Comparison of ENCODE assay signal across 8 cellular contexts in genomic region chr9:127611796-127612790, GRCh38. TPM values are rescaled to one million over a fixed set of nuclear protein-coding genes. Genes with fewer than 3 reads are reported as not detected.
DNase-seq lines count a peak whose midpoint lies in the region; ATAC-seq and TF ChIP-seq lines count a peak whose summit lies in the region.

Gene STXBP1, plus strand, starts transcription at chr9:127612277. Its CDS starts 127 bp downstream, at chr9:127612404.

- H3K4me3 ChIP-seq in LNCaP clone FGC (ENCODE audit: low read depth, low read length) (peak within 1 kb of the TSS; percentile 58), foreskin fibroblast (ENCODE audit: low read depth in 1 of 2, low read length in 2 of 2) (peak within 1 kb of the TSS; percentile 87 to 89), neural progenitor cell (peak within 1 kb of the TSS; percentile 74), stomach smooth muscle (ENCODE audit: low read length in 2 of 2) (peak within 1 kb of the TSS; percentile 82 to 86)

- peak within 1 kb of the TSS; percentile 27 for H3K9ac ChIP-seq in neural progenitor cell
- H3K9ac ChIP-seq in stomach smooth muscle (ENCODE audit: low read length in 2 of 2) = peak within 1 kb of the TSS; percentile 71 to 72

- no peak within 1 kb of the TSS for H3K27ac ChIP-seq in neural progenitor cell
- peak within 1 kb of the TSS; percentile 58 for H3K27ac ChIP-seq in stomach smooth muscle (ENCODE audit: low read length)

- peaks cover 20% of the 10 kb centered on the region for H3K27me3 Mint-ChIP-seq in neural progenitor cell (ENCODE audit: insufficient read depth, low read depth)

- H3K27ac Mint-ChIP-seq in neural progenitor cell = no peak within 1 kb of the TSS

- no peaks in the 10 kb centered on the region for H3K9me3 ChIP-seq in neural progenitor cell (ENCODE audit: low read depth)
- no peaks in the 10 kb centered on the region for H3K9me3 ChIP-seq in stomach smooth muscle (ENCODE audit: control insufficient read depth in 2 of 2, low read length in 2 of 2)

- H3K79me2 ChIP-seq in neural progenitor cell (ENCODE audit: low read depth) = peaks cover 37% of the 10 kb centered on the region

- no peaks in the 10 kb centered on the region for H3K36me3 ChIP-seq in neural progenitor cell
- no peaks in the 10 kb centered on the region for H3K36me3 ChIP-seq in stomach smooth muscle (ENCODE audit: control insufficient read depth in 2 of 2, insufficient read depth in 2 of 2, low read length in 2 of 2)

- peak within 1 kb of the TSS; percentile 98 for H3K4me3 Mint-ChIP-seq in neural progenitor cell

- peaks cover 28% of the 10 kb centered on the region for H4K20me1 ChIP-seq in neural progenitor cell (ENCODE audit: low read depth)

- H3K27me3 ChIP-seq in neural progenitor cell (peaks cover 47% of the 10 kb centered on the region), stomach smooth muscle (ENCODE audit: control insufficient read depth in 1 of 2, insufficient read depth in 2 of 2, low read length in 2 of 2) (peaks cover 2 to 3% of the 10 kb centered on the region in 2 donors)

- H3F3A ChIP-seq in neural progenitor cell (ENCODE audit: low read depth) = peaks cover 34% of the 10 kb centered on the region

- no peaks in the 10 kb centered on the region for H3K9me3 Mint-ChIP-seq in neural progenitor cell

- peaks cover 27% of the 10 kb centered on the region for H3K4me1 Mint-ChIP-seq in neural progenitor cell

- DNase-seq in DMS53 treated with DMSO at 0.1 percent for 48 hours (lab: John Stamatoyannopoulos, UW; ENCODE audit: unreplicated experiment) = peak; percentile 73
- no peak for DNase-seq in LNCaP clone FGC (ENCODE audit: low read depth)
- peak; percentile 40 for DNase-seq in SHP77 treated with DMSO at 0.1 percent for 48 hours (lab: John Stamatoyannopoulos, UW)
- DNase-seq in activated gamma-delta T cell (lab: John Stamatoyannopoulos, UW) = peak; percentile 81
- DNase-seq in foreskin fibroblast = peak; percentile 78 to 95
- DNase-seq in neural progenitor cell (ENCODE audit: low spot score) = peak; percentile 95

- H3K4me1 ChIP-seq in neural progenitor cell (peaks cover 22% of the 10 kb centered on the region), stomach smooth muscle (ENCODE audit: control insufficient read depth, insufficient read depth, low read length) (peaks cover 19% of the 10 kb centered on the region)

- peak within 1 kb of the TSS; percentile 84 for H2AFZ ChIP-seq in neural progenitor cell (replicated peaks)

- TF ChIP-seq CTCF in LNCaP clone FGC (IDR thresholded peaks at IDR 0.05; ENCODE audit: control insufficient read depth, extremely low read depth, insufficient read depth) = 0 out of 2 replicates have a peak, but pooled peaks have one; percentile 10
- no peak for TF ChIP-seq CTCF in foreskin fibroblast (IDR thresholded peaks at IDR 0.05; ENCODE audit: low read depth, low read length)
- peak; percentile 21 for TF ChIP-seq CTCF in neural progenitor cell (IDR thresholded peaks at IDR 0.05)

- ATAC-seq in GM21825 (IDR thresholded peaks at IDR 0.05; ENCODE audit: unreplicated experiment) = peak; percentile 79

- peak within 1 kb of the TSS; percentile 91 for H3K4me2 ChIP-seq in neural progenitor cell

- H3K36me3 Mint-ChIP-seq in neural progenitor cell = no peaks in the 10 kb centered on the region

RNA-seq across cellular contexts. Expression of gene STXBP1, which starts in this region (rescaled TPM):
- total RNA-seq in neural progenitor cell (ENCODE audit: low replicate concordance) = 12.0 and 23.1 TPM in 2 replicates
